1 cellular context compared by ENCODE assay signal in the genomic region with DNA sequence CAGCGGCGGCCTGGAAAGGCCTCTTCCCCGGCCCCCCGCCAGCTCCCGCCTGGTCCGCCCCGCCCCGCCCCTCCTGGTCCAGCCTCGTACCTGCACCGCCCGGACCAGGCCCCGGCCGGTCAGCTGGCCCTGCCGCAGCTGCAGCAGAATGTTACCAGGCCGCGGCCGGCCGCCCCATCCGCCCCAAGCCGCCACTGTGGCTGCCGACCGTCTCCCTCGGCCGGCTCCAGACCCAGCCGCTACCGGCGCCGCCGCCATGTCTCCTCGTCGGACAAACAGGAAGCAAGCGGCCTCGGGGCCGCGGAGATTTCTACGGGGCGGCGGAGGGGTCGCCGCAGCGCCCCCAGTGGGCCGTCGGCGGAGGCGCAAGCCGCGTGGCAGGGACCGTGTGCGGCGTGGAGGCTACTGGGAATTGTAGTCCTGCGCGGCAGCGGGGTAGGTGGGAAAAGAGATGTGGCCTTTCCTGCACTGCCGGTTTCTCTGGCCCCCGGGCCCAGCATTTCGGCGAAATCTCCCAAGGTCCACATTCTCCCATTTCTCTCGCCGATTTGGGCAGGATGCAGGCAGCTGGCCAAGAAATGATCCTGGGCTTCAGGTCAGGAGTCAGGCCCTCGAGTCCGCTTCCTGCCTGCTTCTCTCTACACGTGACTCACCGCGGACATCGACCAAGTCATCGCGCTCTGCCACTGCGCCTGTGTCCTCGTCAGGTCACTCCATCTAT.
A peak's percentile ranks its signal among the peaks of the same experiment; 100 is the strongest.
TF ChIP-seq lines count a peak whose summit lies in the region.

A gene with protein sequence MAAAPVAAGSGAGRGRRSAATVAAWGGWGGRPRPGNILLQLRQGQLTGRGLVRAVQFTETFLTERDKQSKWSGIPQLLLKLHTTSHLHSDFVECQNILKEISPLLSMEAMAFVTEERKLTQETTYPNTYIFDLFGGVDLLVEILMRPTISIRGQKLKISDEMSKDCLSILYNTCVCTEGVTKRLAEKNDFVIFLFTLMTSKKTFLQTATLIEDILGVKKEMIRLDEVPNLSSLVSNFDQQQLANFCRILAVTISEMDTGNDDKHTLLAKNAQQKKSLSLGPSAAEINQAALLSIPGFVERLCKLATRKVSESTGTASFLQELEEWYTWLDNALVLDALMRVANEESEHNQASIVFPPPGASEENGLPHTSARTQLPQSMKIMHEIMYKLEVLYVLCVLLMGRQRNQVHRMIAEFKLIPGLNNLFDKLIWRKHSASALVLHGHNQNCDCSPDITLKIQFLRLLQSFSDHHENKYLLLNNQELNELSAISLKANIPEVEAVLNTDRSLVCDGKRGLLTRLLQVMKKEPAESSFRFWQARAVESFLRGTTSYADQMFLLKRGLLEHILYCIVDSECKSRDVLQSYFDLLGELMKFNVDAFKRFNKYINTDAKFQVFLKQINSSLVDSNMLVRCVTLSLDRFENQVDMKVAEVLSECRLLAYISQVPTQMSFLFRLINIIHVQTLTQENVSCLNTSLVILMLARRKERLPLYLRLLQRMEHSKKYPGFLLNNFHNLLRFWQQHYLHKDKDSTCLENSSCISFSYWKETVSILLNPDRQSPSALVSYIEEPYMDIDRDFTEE (minus strand): TSS at position 284 of the 721 bp plus-strand sequence. CDS start 26 bp downstream, at position 258.

TF ChIP-seq in IMR-90, 13 proteins besides CTCF, POLR2A, EP300 and RAD21:
- TF ChIP-seq RFX5 (IDR thresholded peaks at IDR 0.05; ENCODE audit: low read depth, low read length), result no peak
- TF ChIP-seq NFE2L2 (IDR thresholded peaks at IDR 0.05; ENCODE audit: low read depth, low read length), result no peak
- 0 out of 2 replicates have a peak, but pooled peaks have one; percentile 48 for TF ChIP-seq CHD1 (IDR thresholded peaks at IDR 0.05; ENCODE audit: low read depth, low read length)
- TF ChIP-seq, protein P1, sequence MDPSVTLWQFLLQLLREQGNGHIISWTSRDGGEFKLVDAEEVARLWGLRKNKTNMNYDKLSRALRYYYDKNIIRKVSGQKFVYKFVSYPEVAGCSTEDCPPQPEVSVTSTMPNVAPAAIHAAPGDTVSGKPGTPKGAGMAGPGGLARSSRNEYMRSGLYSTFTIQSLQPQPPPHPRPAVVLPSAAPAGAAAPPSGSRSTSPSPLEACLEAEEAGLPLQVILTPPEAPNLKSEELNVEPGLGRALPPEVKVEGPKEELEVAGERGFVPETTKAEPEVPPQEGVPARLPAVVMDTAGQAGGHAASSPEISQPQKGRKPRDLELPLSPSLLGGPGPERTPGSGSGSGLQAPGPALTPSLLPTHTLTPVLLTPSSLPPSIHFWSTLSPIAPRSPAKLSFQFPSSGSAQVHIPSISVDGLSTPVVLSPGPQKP (IDR thresholded peaks at IDR 0.05; ENCODE audit: borderline replicate concordance, low read depth, low read length), result no peak
- TF ChIP-seq SMC3 (IDR thresholded peaks at IDR 0.05; ENCODE audit: low read depth, low read length), result 0 out of 2 replicates have a peak, but pooled peaks have one; percentile 15
- peak; percentile 47; the same call in 1 of the 2 replicates for TF ChIP-seq USF2 (IDR thresholded peaks at IDR 0.05; ENCODE audit: low read depth, low read length)
- no peak for TF ChIP-seq FOS (IDR thresholded peaks at IDR 0.05; ENCODE audit: low read depth, low read length)
- TF ChIP-seq MAFK (IDR thresholded peaks at IDR 0.05; ENCODE audit: low read depth, low read length), result no peak
- TF ChIP-seq CEBPB (IDR thresholded peaks at IDR 0.05; ENCODE audit: low read depth, low read length), result no peak
- TF ChIP-seq MXI1 (IDR thresholded peaks at IDR 0.05; ENCODE audit: borderline replicate concordance, low read depth, low read length), result peak; percentile 87
- TF ChIP-seq MAZ (IDR thresholded peaks at IDR 0.05; ENCODE audit: borderline replicate concordance, low read depth, low read length), result peak; percentile 79
TF ChIP-seq in IMR-90: peak in this region for 5.
